ENCODE assay signal across 20 cellular contexts in the genomic region with DNA sequence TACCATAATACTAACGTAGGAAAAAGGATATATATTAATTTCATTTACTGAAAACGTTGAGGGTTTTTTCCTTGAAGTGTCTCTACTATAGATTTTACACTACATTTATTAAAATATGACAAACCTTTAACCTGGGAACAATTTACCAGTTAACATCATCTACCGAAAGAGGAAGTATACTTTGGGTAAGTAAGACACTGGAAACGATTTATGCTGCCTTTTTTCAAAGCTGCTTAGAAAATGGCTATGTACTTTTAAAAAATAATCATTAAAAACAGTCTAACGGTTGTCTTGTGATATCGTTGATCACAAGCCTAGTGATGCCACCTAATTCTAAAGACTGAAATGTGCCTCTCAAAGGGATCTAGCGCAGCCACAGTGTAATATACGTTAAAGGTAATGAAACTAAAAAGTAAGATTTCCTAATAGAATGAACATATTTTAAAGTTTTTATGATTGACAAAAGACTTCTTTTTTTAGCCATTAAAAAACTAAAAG. TPM values are rescaled to one million over a fixed set of nuclear protein-coding genes. Genes with fewer than 3 reads are reported as not detected.
DNase-seq lines count a peak whose midpoint lies in the region; ATAC-seq and TF ChIP-seq lines count a peak whose summit lies in the region.
"Had no signal": no experiment of that assay in that cellular context is flagged by ENCODE, and none has a peak within 500 bp of the region (broad histone marks: within the 10 kb centered on the region; RNA-seq: fewer than 3 reads in every experiment).

No MANE protein-coding gene starts in this region.

- H3K27me3 ChIP-seq in endocrine pancreas (ENCODE audit: control insufficient read depth, insufficient read depth, low read length): no peaks in the 10 kb centered on the region
- H3K27me3 ChIP-seq in uterus: no peaks in the 10 kb centered on the region
- H3K27me3 ChIP-seq: heart left ventricle had no signal

- no peak overlapping the region for H3K9ac ChIP-seq in endocrine pancreas (ENCODE audit: control insufficient read depth, insufficient read depth, low read length)

- DNase-seq in GM20000 (ENCODE audit: low spot score) (peak; percentile 12), NOMO-1 treated with dmso at 0.1 percent for 144 hours (lab: John Stamatoyannopoulos, UW; ENCODE audit: unreplicated experiment) (peak; percentile 8), uterus (no peak), superior temporal gyrus (ENCODE audit: extremely low spot score) (no peak), GOT3 (lab: John Stamatoyannopoulos, UW) (no peak)
- DNase-seq: activated CD4-positive, alpha-beta T cell treated with anti-CD3 and anti-CD28 coated beads for 4 hours; activated CD8-positive, alpha-beta memory T cell treated with anti-CD3 and anti-CD28 coated beads, Interleukin-2, amount 50 U/mL, for 48 hours; activated gamma-delta T cell; AML-193; central memory CD4-positive, alpha-beta T cell; effector CD4-positive, alpha-beta T cell; heart left ventricle; KG1; lower lobe of right lung; NCI-H1417; NCI-H69; stimulated activated CD4-positive, alpha-beta T cell treated with anti-CD3 and anti-CD28 coated beads, Interleukin-4, amount 100 ng/mL, for 1 hour; SW 1271 had no signal

- intact Hi-C loops in uterus (cut with DNase I; ENCODE audit: low total_unique reads): no loop called here

- no peak for TF ChIP-seq CTCF in GM20000 (IDR thresholded peaks at IDR 0.05; ENCODE audit: extremely low read depth, missing control alignments)
- TF ChIP-seq CTCF in uterus (IDR thresholded peaks at IDR 0.05): no peak

- H3K36me3 ChIP-seq in endocrine pancreas (ENCODE audit: control insufficient read depth, insufficient read depth, low read length): no peaks in the 10 kb centered on the region
- no peaks in the 10 kb centered on the region for H3K36me3 ChIP-seq in uterus
- H3K36me3 ChIP-seq: heart left ventricle, lower lobe of right lung had no signal

- no peak for TF ChIP-seq POLR2A in uterus (IDR thresholded peaks at IDR 0.05)

- H3K9me3 ChIP-seq in endocrine pancreas (ENCODE audit: control insufficient read depth, low read length) (no peaks in the 10 kb centered on the region), uterus (no peaks in the 10 kb centered on the region)
- H3K9me3 ChIP-seq: heart left ventricle, lower lobe of right lung had no signal

- peak overlapping the region; percentile 68 to 85 for H3K27ac ChIP-seq in uterus
- H3K27ac ChIP-seq: heart left ventricle, lower lobe of right lung had no signal

- no peak for ATAC-seq in GM19397 (IDR thresholded peaks at IDR 0.05; ENCODE audit: unreplicated experiment)
- ATAC-seq: heart left ventricle, lower lobe of right lung had no signal

- H3K4me1 ChIP-seq in endocrine pancreas (ENCODE audit: control insufficient read depth, insufficient read depth, low read length) (peaks cover 15% of the 10 kb centered on the region), uterus (no peaks in the 10 kb centered on the region)

- H3K4me3 ChIP-seq in endocrine pancreas (ENCODE audit: control insufficient read depth, insufficient read depth, low read length) (peak overlapping the region; percentile 27), uterus (peak overlapping the region in 1 of 2 donors; percentile 3)
- H3K4me3 ChIP-seq: heart left ventricle had no signal

RNA-seq across cellular contexts. Expression of a gene that starts 50.4 kb away (rescaled TPM):
- total RNA-seq in uterus: 10 to 100 TPM in 3 of 4 donors, 1 to 10 TPM in 1; 6.4 to 62.5 (median 28.9) TPM

Comparison
In these comparisons a context has a peak if more than half of its experiments do, and no peak if none do; other contexts are left out.
1. DNase-seq: peak in GM20000 (single experiment) and NOMO-1 treated with dmso at 0.1 percent for 144 hours (single experiment); none in uterus (0 of 2), superior temporal gyrus (single experiment) and GOT3 (single experiment).